ENCODE assay signal across 3 cellular contexts in genomic region chr11:77136784-77137420, GRCh38.
TF ChIP-seq lines count a peak whose summit lies in the region.

No MANE protein-coding gene starts in this region.

TF ChIP-seq in HEK293, 187 proteins besides CTCF, POLR2A, EP300 and RAD21:
- peak; percentile 37; the same call in 1 of the 2 replicates for TF ChIP-seq REST (tag by site-specific recombination; IDR thresholded peaks at IDR 0.05)
- no peak for TF ChIP-seq SCRT1 (tag by site-specific recombination; IDR thresholded peaks at IDR 0.05; ENCODE audit: borderline replicate concordance)

TF ChIP-seq in K562, 482 proteins besides CTCF, POLR2A, EP300 and RAD21:
- TF ChIP-seq ATF2 (CRISPR knock-in tag; IDR thresholded peaks at IDR 0.05) (no peak), ZNF609 (CRISPR knock-in tag; IDR thresholded peaks at IDR 0.05; ENCODE audit: borderline replicate concordance) (no peak), ZNF232 (CRISPR knock-in tag; IDR thresholded peaks at IDR 0.05) (no peak), MEIS2 (IDR thresholded peaks at IDR 0.05; ENCODE audit: partially characterized antibody) (no peak), C11orf30 (IDR thresholded peaks at IDR 0.05; ENCODE audit: low read depth) (no peak), ZNF76 (CRISPR knock-in tag; IDR thresholded peaks at IDR 0.05; ENCODE audit: borderline replicate concordance) (no peak)
- TF ChIP-seq, protein P1, sequence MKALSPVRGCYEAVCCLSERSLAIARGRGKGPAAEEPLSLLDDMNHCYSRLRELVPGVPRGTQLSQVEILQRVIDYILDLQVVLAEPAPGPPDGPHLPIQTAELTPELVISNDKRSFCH (CRISPR knock-in tag; IDR thresholded peaks at IDR 0.05): no peak
- TF ChIP-seq, protein P1 (tag; IDR thresholded peaks at IDR 0.05): peak; percentile 2; the same call in 1 of the 2 replicates

TF ChIP-seq in liver, 16 proteins besides CTCF, POLR2A, EP300 and RAD21:
- no peak for TF ChIP-seq EGR1 (IDR thresholded peaks at IDR 0.05; ENCODE audit: low read depth in 2 of 2)
- no peak for TF ChIP-seq FOXA2 (IDR thresholded peaks at IDR 0.05)
- peak; percentile 55 to 87 for TF ChIP-seq RXRA (IDR thresholded peaks at IDR 0.05)
- no peak for TF ChIP-seq FOXA1 (IDR thresholded peaks at IDR 0.05)
- TF ChIP-seq, protein P2, sequence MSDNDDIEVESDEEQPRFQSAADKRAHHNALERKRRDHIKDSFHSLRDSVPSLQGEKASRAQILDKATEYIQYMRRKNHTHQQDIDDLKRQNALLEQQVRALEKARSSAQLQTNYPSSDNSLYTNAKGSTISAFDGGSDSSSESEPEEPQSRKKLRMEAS (IDR thresholded peaks at IDR 0.05): peak; percentile 35
- TF ChIP-seq YY1 (IDR thresholded peaks at IDR 0.05): no peak
- peak; percentile 87 to 96 for TF ChIP-seq HNF4A (conservative IDR thresholded peaks at IDR 0.05)
- no peak for TF ChIP-seq GABPA (IDR thresholded peaks at IDR 0.05 in 1 of 2, conservative IDR thresholded peaks at IDR 0.05 in 1 of 2)
- TF ChIP-seq, protein P3, sequence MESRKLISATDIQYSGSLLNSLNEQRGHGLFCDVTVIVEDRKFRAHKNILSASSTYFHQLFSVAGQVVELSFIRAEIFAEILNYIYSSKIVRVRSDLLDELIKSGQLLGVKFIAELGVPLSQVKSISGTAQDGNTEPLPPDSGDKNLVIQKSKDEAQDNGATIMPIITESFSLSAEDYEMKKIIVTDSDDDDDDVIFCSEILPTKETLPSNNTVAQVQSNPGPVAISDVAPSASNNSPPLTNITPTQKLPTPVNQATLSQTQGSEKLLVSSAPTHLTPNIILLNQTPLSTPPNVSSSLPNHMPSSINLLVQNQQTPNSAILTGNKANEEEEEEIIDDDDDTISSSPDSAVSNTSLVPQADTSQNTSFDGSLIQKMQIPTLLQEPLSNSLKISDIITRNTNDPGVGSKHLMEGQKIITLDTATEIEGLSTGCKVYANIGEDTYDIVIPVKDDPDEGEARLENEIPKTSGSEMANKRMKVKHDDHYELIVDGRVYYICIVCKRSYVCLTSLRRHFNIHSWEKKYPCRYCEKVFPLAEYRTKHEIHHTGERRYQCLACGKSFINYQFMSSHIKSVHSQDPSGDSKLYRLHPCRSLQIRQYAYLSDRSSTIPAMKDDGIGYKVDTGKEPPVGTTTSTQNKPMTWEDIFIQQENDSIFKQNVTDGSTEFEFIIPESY (IDR thresholded peaks at IDR 0.05): no peak
- no peak for TF ChIP-seq TAF1 (conservative IDR thresholded peaks at IDR 0.05)
- peak; percentile 97 for TF ChIP-seq REST (IDR thresholded peaks at IDR 0.05)
- TF ChIP-seq HNF4G (IDR thresholded peaks at IDR 0.05): peak; percentile 53
- no peak for TF ChIP-seq NR2F2 (IDR thresholded peaks at IDR 0.05)
- TF ChIP-seq SP1 (IDR thresholded peaks at IDR 0.05): peak; percentile 40
- TF ChIP-seq, protein P4, sequence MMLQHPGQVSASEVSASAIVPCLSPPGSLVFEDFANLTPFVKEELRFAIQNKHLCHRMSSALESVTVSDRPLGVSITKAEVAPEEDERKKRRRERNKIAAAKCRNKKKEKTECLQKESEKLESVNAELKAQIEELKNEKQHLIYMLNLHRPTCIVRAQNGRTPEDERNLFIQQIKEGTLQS (IDR thresholded peaks at IDR 0.05): no peak
- TF ChIP-seq JUND (IDR thresholded peaks at IDR 0.05): no peak
